Comparison of ENCODE assay signal across 1 cellular context in the genomic region with DNA sequence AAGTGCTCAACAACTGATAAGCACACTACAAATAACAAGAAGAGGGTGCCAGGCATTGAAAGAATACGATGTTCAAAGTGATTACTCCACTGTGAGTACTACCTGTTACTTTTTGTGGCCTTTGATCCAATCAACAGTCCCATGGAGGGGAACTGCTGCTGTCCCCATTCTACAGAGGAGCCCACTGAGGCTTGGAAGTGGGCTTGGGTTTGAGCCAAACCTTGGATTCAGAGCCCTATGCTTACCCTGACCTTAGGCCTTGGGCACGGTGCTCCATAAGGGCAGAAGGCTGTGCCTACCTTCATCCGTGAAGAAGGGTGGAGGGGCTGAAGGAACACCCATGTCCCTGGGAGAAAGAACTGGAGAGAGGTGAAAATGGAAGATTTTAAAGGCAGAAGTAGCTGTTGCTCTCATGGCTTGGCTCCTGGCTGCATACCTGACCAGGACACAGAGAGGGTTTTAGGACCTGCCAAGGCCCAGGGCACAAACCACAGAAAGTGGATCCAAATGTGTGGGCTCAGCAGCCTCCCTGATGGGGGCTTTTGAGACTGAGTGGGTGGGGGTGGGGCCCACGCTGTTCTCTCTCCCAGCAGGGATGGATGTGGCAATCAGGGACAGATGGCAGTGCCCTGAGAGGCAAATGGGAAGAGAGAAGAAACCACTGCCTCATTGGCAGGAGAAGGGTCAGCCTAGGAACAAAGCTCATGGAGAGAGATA.
TF ChIP-seq lines count a peak whose summit lies in the region.

No MANE protein-coding gene starts in this region.

TF ChIP-seq in K562, 482 proteins besides CTCF, POLR2A, EP300 and RAD21:
- TF ChIP-seq ZNF431 (CRISPR knock-in tag; IDR thresholded peaks at IDR 0.05) (no peak), SRSF1 (IDR thresholded peaks at IDR 0.05; ENCODE audit: low read depth, low read length) (no peak), FOXP1 (CRISPR knock-in tag; IDR thresholded peaks at IDR 0.05) (no peak), ZBTB33 (CRISPR knock-in tag; IDR thresholded peaks at IDR 0.05) (0 out of 2 replicates have a peak, but pooled peaks have one; percentile 9), NCOA2 (IDR thresholded peaks at IDR 0.05; ENCODE audit: partially characterized antibody in 2 of 2) (no peak), RBM25 (IDR thresholded peaks at IDR 0.05; ENCODE audit: low read depth, low read length, severe bottlenecking) (peak; percentile 76), NFE2 (IDR thresholded peaks at IDR 0.05; ENCODE audit: low read depth) (no peak), ZBTB1 (CRISPR knock-in tag; IDR thresholded peaks at IDR 0.05; ENCODE audit: borderline replicate concordance, low read depth) (no peak), BCOR (IDR thresholded peaks at IDR 0.05) (peak; percentile 48; the same call in 1 of the 2 replicates), DEAF1 (CRISPR knock-in tag; IDR thresholded peaks at IDR 0.05) (no peak), PTBP1 (IDR thresholded peaks at IDR 0.05; ENCODE audit: low read depth, low read length) (no peak)
